ENCODE assay signal across 9 cellular contexts in genomic region chr2:98507940-98508689, GRCh38.
DNase-seq lines count a peak whose midpoint lies in the region; ATAC-seq and TF ChIP-seq lines count a peak whose summit lies in the region.
"Had no signal": no experiment of that assay in that cellular context is flagged by ENCODE, and none has a peak within 500 bp of the region (broad histone marks: within the 10 kb centered on the region; RNA-seq: fewer than 3 reads in every experiment).

No MANE protein-coding gene starts in this region.

- no peak for DNase-seq in activated naive CD4-positive, alpha-beta T cell treated with Interleukin-2 at 50 U/mL for 16 hours
- peak; percentile 47 to 66 for DNase-seq in cardiac fibroblast (ENCODE audit: low read depth in 2 of 2)
- no peak for DNase-seq in mesendoderm
- DNase-seq in uterus: peak; percentile 39 to 67
- no peak for DNase-seq in NCI-H526 treated with DMSO at 0.1 percent for 48 hours (lab: John Stamatoyannopoulos, UW)
- DNase-seq in Kasumi-1 (lab: John Stamatoyannopoulos, UW): no peak

- H3K27me3 Mint-ChIP-seq in activated naive CD4-positive, alpha-beta T cell treated with anti-CD3 and anti-CD28 coated beads, Interleukin-2, amount 50 U/mL, for 24 hours: no peaks in the 10 kb centered on the region

- no peak overlapping the region for H2BK15ac ChIP-seq in mesendoderm (replicated peaks; ENCODE audit: low read depth)

- no peak for TF ChIP-seq CTCF in cardiac fibroblast (IDR thresholded peaks at IDR 0.05; ENCODE audit: low read depth, low read length)
- TF ChIP-seq CTCF in uterus (IDR thresholded peaks at IDR 0.05): no peak

- no peak overlapping the region for H4K5ac ChIP-seq in mesendoderm (ENCODE audit: low read length)

- peaks cover 4% of the 10 kb centered on the region for H3K36me3 Mint-ChIP-seq in activated naive CD4-positive, alpha-beta T cell treated with anti-CD3 and anti-CD28 coated beads, Interleukin-2, amount 50 U/mL, for 24 hours

- H3K27me3 ChIP-seq in mesendoderm (ENCODE audit: insufficient read depth, low read length, poor library complexity) (no peaks in the 10 kb centered on the region), uterus (no peaks in the 10 kb centered on the region)

- no peaks in the 10 kb centered on the region for H3K9me3 ChIP-seq in uterus

- peak overlapping the region; percentile 10 for H2BK5ac ChIP-seq in mesendoderm (ENCODE audit: low read length)

- H3K36me3 ChIP-seq in mesendoderm (ENCODE audit: control insufficient read depth, insufficient read depth, low read length) (peaks cover 1% of the 10 kb centered on the region), uterus (no peaks in the 10 kb centered on the region)

- intact Hi-C loops in uterus (cut with DNase I; ENCODE audit: low total_unique reads): no loop called here

- H4K8ac ChIP-seq in mesendoderm (ENCODE audit: low read depth, low read length): no peak overlapping the region

- no peak overlapping the region for H2BK120ac ChIP-seq in mesendoderm (ENCODE audit: low read depth, low read length)

- H3K4ac ChIP-seq in mesendoderm (ENCODE audit: low read depth, low read length): no peak overlapping the region

- no peak overlapping the region for H3K23ac ChIP-seq in mesendoderm (ENCODE audit: low read length)

- TF ChIP-seq POLR2A in uterus (IDR thresholded peaks at IDR 0.05): no peak

- no peaks in the 10 kb centered on the region for H3K9me3 Mint-ChIP-seq in activated naive CD4-positive, alpha-beta T cell treated with anti-CD3 and anti-CD28 coated beads, Interleukin-2, amount 50 U/mL, for 24 hours

- H3K4me1 ChIP-seq in mesendoderm (ENCODE audit: control insufficient read depth, low read depth, low read length): peaks cover 20% of the 10 kb centered on the region
- peaks cover 6 to 16% of the 10 kb centered on the region in 2 donors for H3K4me1 ChIP-seq in uterus

- peak overlapping the region; percentile 52 for H3K56ac ChIP-seq in mesendoderm (ENCODE audit: low read length)

- H3K4me3 ChIP-seq in cardiac fibroblast (replicated peaks in 1 of 2; ENCODE audit: low read depth in 2 of 2, low read length in 2 of 2): no peak overlapping the region
- no peak overlapping the region for H3K4me3 ChIP-seq in mesendoderm (ENCODE audit: low read length)
- no peak overlapping the region for H3K4me3 ChIP-seq in uterus

- H2AK5ac ChIP-seq in mesendoderm (ENCODE audit: low read length): no peak overlapping the region

- H3K79me2 ChIP-seq in mesendoderm (ENCODE audit: control insufficient read depth, insufficient read depth, low read length): peaks cover 47% of the 10 kb centered on the region

- H3K4me1 Mint-ChIP-seq in activated naive CD4-positive, alpha-beta T cell treated with anti-CD3 and anti-CD28 coated beads, Interleukin-2, amount 50 U/mL, for 24 hours: peaks cover 96% of the 10 kb centered on the region

- H3K9ac ChIP-seq in mesendoderm (ENCODE audit: low read length): no peak overlapping the region
- H3K9ac ChIP-seq: KMS-11 had no signal

- H3K27ac ChIP-seq in mesendoderm (ENCODE audit: low read depth, low read length) (no peak overlapping the region), uterus (peak overlapping the region; percentile 31 to 35)
- H3K27ac ChIP-seq: KMS-11 had no signal

- WGBS in mesendoderm (ENCODE audit: extremely low coverage, insufficient coverage, low lambda C conversion rate): no CpG with 5 or more reads among the region's 12 CpGs

- H3K4me3 Mint-ChIP-seq in activated naive CD4-positive, alpha-beta T cell treated with anti-CD3 and anti-CD28 coated beads, Interleukin-2, amount 50 U/mL, for 24 hours: peak overlapping the region; percentile 45

- H3K4me2 ChIP-seq in mesendoderm (ENCODE audit: low read length): no peak overlapping the region
- H3K4me2 ChIP-seq: KMS-11 had no signal

- peaks cover 74% of the 10 kb centered on the region for H3K79me1 ChIP-seq in mesendoderm (ENCODE audit: low read length)

- no peak overlapping the region for H3K18ac ChIP-seq in mesendoderm (ENCODE audit: low read length)

- ATAC-seq in GM21526 (IDR thresholded peaks at IDR 0.05; ENCODE audit: low FRiP score, unreplicated experiment): no peak

- H3K27ac Mint-ChIP-seq in activated naive CD4-positive, alpha-beta T cell treated with anti-CD3 and anti-CD28 coated beads, Interleukin-2, amount 50 U/mL, for 24 hours: peak overlapping the region; percentile 94

Comparison
In these comparisons a context has a peak if more than half of its experiments do, and no peak if none do; other contexts are left out.
1. DNase-seq: peak in cardiac fibroblast (2 of 2) and uterus (2 of 2); none in activated naive CD4-positive, alpha-beta T cell treated with Interleukin-2 at 50 U/mL for 16 hours (single experiment), mesendoderm (single experiment), NCI-H526 treated with DMSO at 0.1 percent for 48 hours (single experiment) and Kasumi-1 (0 of 2).